9 cellular contexts compared by ENCODE assay signal in genomic region chr17:10772425-10773380, GRCh38. TPM values are rescaled to one million over a fixed set of nuclear protein-coding genes. Genes with fewer than 3 reads are reported as not detected.
DNase-seq lines count a peak whose midpoint lies in the region; ATAC-seq and TF ChIP-seq lines count a peak whose summit lies in the region.
"Had no signal": no experiment of that assay in that cellular context is flagged by ENCODE, and none has a peak within 500 bp of the region (broad histone marks: within the 10 kb centered on the region; RNA-seq: fewer than 3 reads in every experiment).

No MANE protein-coding gene starts in this region.

- ATAC-seq in right lobe of liver (peak in 3 of 4 donors; percentile 50 to 67 (median 62)), GM18868 (IDR thresholded peaks at IDR 0.05; ENCODE audit: unreplicated experiment) (no peak)

- no peak overlapping the region for H3K4me3 Mint-ChIP-seq in activated naive CD4-positive, alpha-beta T cell treated with anti-CD3 and anti-CD28 coated beads, Interleukin-2, amount 10 ng/mL, durations not matched to agents 7 days and 5 days
- peak overlapping the region; percentile 63 for H3K4me3 Mint-ChIP-seq in type B pancreatic cell

- peaks cover 0 to 12% (median 0%) of the 10 kb centered on the region in 4 donors for H3K4me1 ChIP-seq in right lobe of liver

- no peaks in the 10 kb centered on the region for H3K27me3 ChIP-seq in right lobe of liver

- 55% methylated on average over 9 of the region's 9 CpGs for WGBS in right lobe of liver (ENCODE audit: insufficient coverage, low coverage, low lambda C conversion rate, missing lambda C conversion rate)

- H3K36me3 ChIP-seq in right lobe of liver: no peaks in the 10 kb centered on the region

- peaks cover 18% of the 10 kb centered on the region for H3K9me3 Mint-ChIP-seq in activated naive CD4-positive, alpha-beta T cell treated with anti-CD3 and anti-CD28 coated beads, Interleukin-2, amount 10 ng/mL, durations not matched to agents 7 days and 5 days
- H3K9me3 Mint-ChIP-seq in type B pancreatic cell: no peaks in the 10 kb centered on the region

- DNase-seq in NCI-H524 (lab: John Stamatoyannopoulos, UW): peak; percentile 31 to 64
- DNase-seq in activated naive CD4-positive, alpha-beta T cell treated with anti-CD3 and anti-CD28 coated beads, Interleukin-2, amount 10 ng/mL, durations not matched to agents 7 days and 5 days: peak; percentile 54
- no peak for DNase-seq in right lobe of liver
- DNase-seq in type B pancreatic cell (ENCODE audit: extremely low spot score, unreplicated experiment): no peak
- no peak for DNase-seq in NCI-H510A treated with DMSO at 0.1 percent for 48 hours (lab: John Stamatoyannopoulos, UW)
- no peak for DNase-seq in LoVo (ENCODE audit: low spot score)

- TF ChIP-seq CTCF in GM12875 (IDR thresholded peaks at IDR 0.05; ENCODE audit: borderline replicate concordance, insufficient read depth, low read depth, low read length) (peak; percentile 88), right lobe of liver (IDR thresholded peaks at IDR 0.05) (peak; percentile 55 to 82 (median 68)), type B pancreatic cell (conservative IDR thresholded peaks at IDR 0.05) (peak; percentile 92)

- no peak overlapping the region for H3K27ac Mint-ChIP-seq in activated naive CD4-positive, alpha-beta T cell treated with anti-CD3 and anti-CD28 coated beads, Interleukin-2, amount 10 ng/mL, durations not matched to agents 7 days and 5 days
- H3K27ac Mint-ChIP-seq in type B pancreatic cell: no peak overlapping the region

- intact Hi-C loops in right lobe of liver (cut with DNase I): no loop called here

- no peaks in the 10 kb centered on the region for H3K4me1 Mint-ChIP-seq in activated naive CD4-positive, alpha-beta T cell treated with anti-CD3 and anti-CD28 coated beads, Interleukin-2, amount 10 ng/mL, durations not matched to agents 7 days and 5 days
- peaks cover 32% of the 10 kb centered on the region for H3K4me1 Mint-ChIP-seq in type B pancreatic cell (ENCODE audit: unreplicated experiment)

- H3K4me3 ChIP-seq in GM12875 (ENCODE audit: low read depth, low read length): no peak overlapping the region
- no peak overlapping the region for H3K4me3 ChIP-seq in right lobe of liver

- H3K27ac ChIP-seq in right lobe of liver: no peak overlapping the region

- CTCF ChIA-PET in activated naive CD4-positive, alpha-beta T cell treated with anti-CD3 and anti-CD28 coated beads, Interleukin-2, amount 10 ng/mL, durations not matched to agents 7 days and 5 days (lab: Charles Lee): interaction anchor here (0.6 to 2.5 kb wide), 7 partner anchors 10 to 142 kb away, joined by 3 to 7 read pairs (median 3); no protein-coding TSS in a partner anchor

- no peaks in the 10 kb centered on the region for H3K27me3 Mint-ChIP-seq in activated naive CD4-positive, alpha-beta T cell treated with anti-CD3 and anti-CD28 coated beads, Interleukin-2, amount 10 ng/mL, durations not matched to agents 7 days and 5 days
- H3K27me3 Mint-ChIP-seq in type B pancreatic cell: no peaks in the 10 kb centered on the region

- no peaks in the 10 kb centered on the region for H3K9me3 ChIP-seq in right lobe of liver

- no peaks in the 10 kb centered on the region for H3K36me3 Mint-ChIP-seq in activated naive CD4-positive, alpha-beta T cell treated with anti-CD3 and anti-CD28 coated beads, Interleukin-2, amount 10 ng/mL, durations not matched to agents 7 days and 5 days
- H3K36me3 Mint-ChIP-seq in type B pancreatic cell: no peaks in the 10 kb centered on the region

- TF ChIP-seq POLR2A in right lobe of liver (IDR thresholded peaks at IDR 0.05): no peak

RNA-seq across cellular contexts. Expression of gene TMEM238L, which starts 31.2 kb away (rescaled TPM):
- not detected for total RNA-seq in right lobe of liver
- total RNA-seq in type B pancreatic cell (ENCODE audit: low replicate concordance): not detected in 2 replicates
- total RNA-seq: pulmonary artery endothelial cell had no signal

RNA-seq across cellular contexts. Expression of gene TMEM220, which starts 42.9 kb away (rescaled TPM):
- total RNA-seq in right lobe of liver: 10 to 100 TPM; 26.6 to 61.0 (median 43.2) TPM
- 3.8 and 7.6 TPM in 2 replicates for total RNA-seq in type B pancreatic cell (ENCODE audit: low replicate concordance)

Comparison
In these comparisons a context has a peak if more than half of its experiments do, and no peak if none do; other contexts are left out.
1. DNase-seq: peak in NCI-H524 (2 of 2) and activated naive CD4-positive, alpha-beta T cell treated with anti-CD3 and anti-CD28 coated beads, Interleukin-2, amount 10 ng/mL, durations not matched to agents 7 days and 5 days (single experiment); none in right lobe of liver (0 of 3), type B pancreatic cell (single experiment), NCI-H510A treated with DMSO at 0.1 percent for 48 hours (single experiment) and LoVo (single experiment).
2. Peak in every context shown above with its lines, with median percentiles within 50 percentile points of each other: CTCF ChIP-seq.